In genomic region chr15:59751552-59752413, GRCh38 we compare ENCODE assay signal across 10 cellular contexts.
DNase-seq lines count a peak whose midpoint lies in the region; ATAC-seq and TF ChIP-seq lines count a peak whose summit lies in the region.
"Had no signal": no experiment of that assay in that cellular context is flagged by ENCODE, and none has a peak within 500 bp of the region (broad histone marks: within the 10 kb centered on the region; RNA-seq: fewer than 3 reads in every experiment).

No MANE protein-coding gene starts in this region.

- no peaks in the 10 kb centered on the region for H3K4me1 ChIP-seq in stomach

- intact Hi-C loops in CD4-positive, alpha-beta T cell (cut with DNase I, micrococcal nuclease) = loop anchor here (1.0 to 5.0 kb wide), 10 partner anchors 51 to 575 kb away; no protein-coding TSS in a partner anchor
- intact Hi-C loops in stomach (cut with DNase I; ENCODE audit: low total_unique reads) = no loop called here

- no peak for TF ChIP-seq EP300 in stomach (IDR thresholded peaks at IDR 0.05)

- H3K4me3 ChIP-seq in stomach = no peak overlapping the region

- DNase-seq in CD4-positive, alpha-beta T cell = peak in 1 of 10 experiments; percentile 3
- DNase-seq in HCEC 1CT = peak; percentile 6
- peak; percentile 55 for DNase-seq in SW480 (ENCODE audit: low spot score)
- DNase-seq in iPS DF 19.7 (ENCODE audit: low read depth, low spot score) = peak; percentile 64
- DNase-seq in stomach = no peak
- no peak for DNase-seq in UCSD-AML1 (lab: John Stamatoyannopoulos, UW; ENCODE audit: unreplicated experiment)
- DNase-seq: NCI-H1436; stimulated activated naive B cell treated with anti-CD40 and anti-IgM and Interleukin-4, amounts not matched to agents 10 μg/mL and 1 μg/mL and 100 μg/mL, for 72 hours had no signal

- no peaks in the 10 kb centered on the region for H3K36me3 ChIP-seq in stomach

- no peak overlapping the region for H3K27ac Mint-ChIP-seq in CD4-positive, alpha-beta T cell
- H3K27ac Mint-ChIP-seq: stimulated activated naive B cell treated with anti-CD40 and anti-IgM and Interleukin-4, amounts not matched to agents 10 μg/mL and 1 μg/mL and 100 μg/mL, for 72 hours had no signal

- no peaks in the 10 kb centered on the region for H3K9me3 Mint-ChIP-seq in CD4-positive, alpha-beta T cell
- H3K9me3 Mint-ChIP-seq: stimulated activated naive B cell treated with anti-CD40 and anti-IgM and Interleukin-4, amounts not matched to agents 10 μg/mL and 1 μg/mL and 100 μg/mL, for 72 hours had no signal

- peaks cover 17% of the 10 kb centered on the region for H3K4me1 Mint-ChIP-seq in CD4-positive, alpha-beta T cell (ENCODE audit: low read depth)
- H3K4me1 Mint-ChIP-seq: stimulated activated naive B cell treated with anti-CD40 and anti-IgM and Interleukin-4, amounts not matched to agents 10 μg/mL and 1 μg/mL and 100 μg/mL, for 72 hours had no signal

- no peak overlapping the region for H3K27ac ChIP-seq in CD4-positive, alpha-beta T cell (ENCODE audit: low read depth, low read length)
- no peak overlapping the region for H3K27ac ChIP-seq in stomach

- no peak overlapping the region for H3K4me3 Mint-ChIP-seq in CD4-positive, alpha-beta T cell
- H3K4me3 Mint-ChIP-seq: stimulated activated naive B cell treated with anti-CD40 and anti-IgM and Interleukin-4, amounts not matched to agents 10 μg/mL and 1 μg/mL and 100 μg/mL, for 72 hours had no signal

- TF ChIP-seq CTCF in CD4-positive, alpha-beta T cell (IDR thresholded peaks at IDR 0.05) = peak; percentile 89
- peak in 1 of 7 experiments; percentile 10 for TF ChIP-seq CTCF in stomach (IDR thresholded peaks at IDR 0.05)

- no peaks in the 10 kb centered on the region for H3K36me3 Mint-ChIP-seq in CD4-positive, alpha-beta T cell (ENCODE audit: low read depth)
- H3K36me3 Mint-ChIP-seq: stimulated activated naive B cell treated with anti-CD40 and anti-IgM and Interleukin-4, amounts not matched to agents 10 μg/mL and 1 μg/mL and 100 μg/mL, for 72 hours had no signal

- no peak for TF ChIP-seq POLR2A in stomach (IDR thresholded peaks at IDR 0.05)
- no peak for TF ChIP-seq POLR2A in GM18505 (IDR thresholded peaks at IDR 0.05; ENCODE audit: borderline replicate concordance, extremely low read depth, insufficient read depth, insufficient read length)

- no peaks in the 10 kb centered on the region for H3K9me3 ChIP-seq in CD4-positive, alpha-beta T cell (ENCODE audit: control insufficient read depth, low read length)
- no peaks in the 10 kb centered on the region for H3K9me3 ChIP-seq in stomach

- ATAC-seq in CD4-positive, alpha-beta T cell (ENCODE audit: poor library complexity) = peak; percentile 99
- ATAC-seq in GM18505 (IDR thresholded peaks at IDR 0.05; ENCODE audit: unreplicated experiment) (no peak), HG03108 (IDR thresholded peaks at IDR 0.05; ENCODE audit: unreplicated experiment) (no peak)

- WGBS in stomach, 5 donors = 41 to 53% (median 48%) methylated on average over 7 of the region's 7 CpGs

- H3K27me3 Mint-ChIP-seq in CD4-positive, alpha-beta T cell = peaks cover 6% of the 10 kb centered on the region

- CTCF ChIA-PET in CD4-positive, alpha-beta T cell (lab: Charles Lee) = interaction anchor here (0.7 to 4.5 kb wide), 34 partner anchors 10 to 612 kb away, joined by 3 to 18 read pairs (median 4); partner anchors contain the start of gene FOXB1

- no peaks in the 10 kb centered on the region for H3K27me3 ChIP-seq in CD4-positive, alpha-beta T cell (ENCODE audit: control insufficient read depth, insufficient read depth, low read length)
- peaks cover 0 to 35% (median 0%) of the 10 kb centered on the region in 3 donors for H3K27me3 ChIP-seq in stomach

- POLR2A ChIA-PET in CD4-positive, alpha-beta T cell (lab: Charles Lee) = interaction anchor here (0.7 to 2.1 kb wide), 6 partner anchors 52 to 575 kb away, joined by 3 to 16 read pairs (median 4); no protein-coding TSS in a partner anchor

Comparison
In these comparisons a context has a peak if more than half of its experiments do, and no peak if none do; other contexts are left out.
1. DNase-seq: peak in HCEC 1CT (single experiment), SW480 (single experiment) and iPS DF 19.7 (single experiment); none in stomach (single experiment) and UCSD-AML1 (single experiment).